Comparison of ENCODE assay signal across 1 cellular context in the genomic region with DNA sequence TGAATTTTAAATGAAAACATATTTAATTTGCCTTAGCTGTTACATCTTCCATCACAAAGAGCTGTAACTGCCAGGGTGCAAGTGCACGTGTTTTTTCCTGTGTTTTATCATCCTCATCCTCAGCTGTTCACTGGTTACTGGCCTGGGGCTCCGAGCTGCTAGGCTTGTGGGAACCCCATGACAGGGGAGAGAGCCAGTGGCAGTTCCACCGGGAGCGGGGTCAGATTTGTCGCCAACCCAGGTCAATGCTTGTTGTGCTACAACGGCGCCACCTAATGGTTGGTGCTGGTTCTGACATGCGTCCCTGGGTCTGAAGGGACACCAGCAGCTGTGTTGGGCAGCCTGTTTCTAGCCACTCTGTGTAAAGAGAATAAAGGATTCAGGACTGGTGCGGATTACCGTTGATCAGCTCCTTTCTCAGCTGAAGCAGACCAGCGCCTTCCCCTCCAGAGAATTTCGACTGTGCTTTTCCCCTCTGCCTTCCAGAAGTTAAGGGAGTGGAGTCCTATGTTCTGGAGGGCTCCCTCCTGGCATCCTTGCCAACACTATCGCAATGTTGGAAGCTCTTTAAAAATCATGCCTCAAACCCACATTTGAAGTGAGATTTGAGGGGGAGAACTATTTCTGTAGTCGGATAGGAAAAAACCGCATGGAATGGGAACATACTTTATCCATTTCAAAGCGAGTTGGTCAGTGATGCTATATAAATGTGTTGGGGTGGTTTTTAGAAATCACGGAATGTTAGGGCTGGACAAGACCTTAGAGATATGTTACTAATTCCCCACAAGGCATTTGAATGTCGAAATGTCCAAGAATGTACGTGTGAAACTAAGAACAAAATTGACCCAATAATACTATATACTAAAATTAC.
TF ChIP-seq lines count a peak whose summit lies in the region.

No MANE protein-coding gene starts in this region.

TF ChIP-seq in HepG2, 621 proteins besides CTCF, POLR2A, EP300 and RAD21 (continued from another document and continues in another):
- TF ChIP-seq, protein P1, sequence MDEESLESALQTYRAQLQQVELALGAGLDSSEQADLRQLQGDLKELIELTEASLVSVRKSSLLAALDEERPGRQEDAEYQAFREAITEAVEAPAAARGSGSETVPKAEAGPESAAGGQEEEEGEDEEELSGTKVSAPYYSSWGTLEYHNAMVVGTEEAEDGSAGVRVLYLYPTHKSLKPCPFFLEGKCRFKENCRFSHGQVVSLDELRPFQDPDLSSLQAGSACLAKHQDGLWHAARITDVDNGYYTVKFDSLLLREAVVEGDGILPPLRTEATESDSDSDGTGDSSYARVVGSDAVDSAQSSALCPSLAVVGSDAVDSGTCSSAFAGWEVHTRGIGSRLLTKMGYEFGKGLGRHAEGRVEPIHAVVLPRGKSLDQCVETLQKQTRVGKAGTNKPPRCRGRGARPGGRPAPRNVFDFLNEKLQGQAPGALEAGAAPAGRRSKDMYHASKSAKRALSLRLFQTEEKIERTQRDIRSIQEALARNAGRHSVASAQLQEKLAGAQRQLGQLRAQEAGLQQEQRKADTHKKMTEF (CRISPR knock-in tag; IDR thresholded peaks at IDR 0.05) = peak; percentile 70
- TF ChIP-seq PPARG (CRISPR knock-in tag; conservative IDR thresholded peaks at IDR 0.05) (0 out of 2 replicates have a peak, but pooled peaks have one; percentile 35), KAT8 (CRISPR knock-in tag; IDR thresholded peaks at IDR 0.05) (peak; percentile 51; the same call in 1 of the 2 replicates), ZNF354B (CRISPR knock-in tag; IDR thresholded peaks at IDR 0.05) (no peak), ZNF292 (CRISPR knock-in tag; IDR thresholded peaks at IDR 0.05; ENCODE audit: borderline replicate concordance, low read depth) (peak; percentile 57; the same call in 1 of the 2 replicates), ZNF781 (CRISPR knock-in tag; IDR thresholded peaks at IDR 0.05; ENCODE audit: borderline replicate concordance, not compliant biosample characterization) (peak; percentile 83), PATZ1 (CRISPR knock-in tag; IDR thresholded peaks at IDR 0.05) (peak; percentile 54; the same call in 1 of the 2 replicates), ZSCAN31 (CRISPR knock-in tag; IDR thresholded peaks at IDR 0.05; ENCODE audit: low read depth) (no peak), HNF1A (IDR thresholded peaks at IDR 0.05; ENCODE audit: low read depth) (no peak), HNF1A (CRISPR knock-in tag; IDR thresholded peaks at IDR 0.05; ENCODE audit: borderline replicate concordance) (no peak), ATAD3A (CRISPR knock-in tag; IDR thresholded peaks at IDR 0.05) (peak; percentile 63; the same call in 1 of the 2 replicates), YY1 (IDR thresholded peaks at IDR 0.05; ENCODE audit: insufficient read depth, insufficient replicate concordance, low read depth, low read length) (peak; percentile 44), TIGD3 (CRISPR knock-in tag; IDR thresholded peaks at IDR 0.05; ENCODE audit: borderline replicate concordance) (0 out of 2 replicates have a peak, but pooled peaks have one; percentile 44), FOSL1 (CRISPR knock-in tag; IDR thresholded peaks at IDR 0.05; ENCODE audit: borderline replicate concordance) (no peak), ZNF709 (CRISPR knock-in tag; IDR thresholded peaks at IDR 0.05) (no peak), ZBTB25 (CRISPR knock-in tag; IDR thresholded peaks at IDR 0.05) (0 out of 2 replicates have a peak, but pooled peaks have one; percentile 50), TARDBP (CRISPR knock-in tag; IDR thresholded peaks at IDR 0.05) (0 out of 2 replicates have a peak, but pooled peaks have one; percentile 44), HOXA3 (CRISPR knock-in tag; IDR thresholded peaks at IDR 0.05) (peak; percentile 52; the same call in 1 of the 2 replicates), SIN3B (IDR thresholded peaks at IDR 0.05; ENCODE audit: low read length) (peak; percentile 55; the same call in 1 of the 2 replicates), ZKSCAN8 (CRISPR knock-in tag; IDR thresholded peaks at IDR 0.05; ENCODE audit: borderline replicate concordance) (peak; percentile 54; the same call in 1 of the 2 replicates), FOXO1 (CRISPR knock-in tag; IDR thresholded peaks at IDR 0.05) (peak; percentile 80), HDAC2 (CRISPR knock-in tag; IDR thresholded peaks at IDR 0.05) (peak; percentile 43; the same call in 1 of the 2 replicates), GABPB1 (CRISPR knock-in tag; IDR thresholded peaks at IDR 0.05) (peak; percentile 31; the same call in 1 of the 2 replicates), SMARCC2 (IDR thresholded peaks at IDR 0.05) (no peak), ZNF816 (CRISPR knock-in tag; IDR thresholded peaks at IDR 0.05; ENCODE audit: borderline replicate concordance) (0 out of 2 replicates have a peak, but pooled peaks have one; percentile 40), NAIF1 (CRISPR knock-in tag; IDR thresholded peaks at IDR 0.05; ENCODE audit: borderline replicate concordance) (no peak), ZBTB20 (CRISPR knock-in tag; IDR thresholded peaks at IDR 0.05; ENCODE audit: borderline replicate concordance, low read depth) (peak; percentile 20; the same call in 1 of the 2 replicates), ZBTB43 (CRISPR knock-in tag; conservative IDR thresholded peaks at IDR 0.05) (no peak), ZNF383 (CRISPR knock-in tag; IDR thresholded peaks at IDR 0.05; ENCODE audit: borderline replicate concordance) (0 out of 2 replicates have a peak, but pooled peaks have one; percentile 30), ZNF263 (CRISPR knock-in tag; IDR thresholded peaks at IDR 0.05) (peak; percentile 18; the same call in 1 of the 2 replicates), HMGA1 (CRISPR knock-in tag; conservative IDR thresholded peaks at IDR 0.05) (no peak), KDM2A (CRISPR knock-in tag; IDR thresholded peaks at IDR 0.05; ENCODE audit: borderline replicate concordance, low read depth) (peak; percentile 85; the same call in 1 of the 2 replicates), CCDC6 (CRISPR knock-in tag; IDR thresholded peaks at IDR 0.05) (no peak), ZNF232 (CRISPR knock-in tag; IDR thresholded peaks at IDR 0.05; ENCODE audit: borderline replicate concordance) (no peak)
- TF ChIP-seq, protein P2, sequence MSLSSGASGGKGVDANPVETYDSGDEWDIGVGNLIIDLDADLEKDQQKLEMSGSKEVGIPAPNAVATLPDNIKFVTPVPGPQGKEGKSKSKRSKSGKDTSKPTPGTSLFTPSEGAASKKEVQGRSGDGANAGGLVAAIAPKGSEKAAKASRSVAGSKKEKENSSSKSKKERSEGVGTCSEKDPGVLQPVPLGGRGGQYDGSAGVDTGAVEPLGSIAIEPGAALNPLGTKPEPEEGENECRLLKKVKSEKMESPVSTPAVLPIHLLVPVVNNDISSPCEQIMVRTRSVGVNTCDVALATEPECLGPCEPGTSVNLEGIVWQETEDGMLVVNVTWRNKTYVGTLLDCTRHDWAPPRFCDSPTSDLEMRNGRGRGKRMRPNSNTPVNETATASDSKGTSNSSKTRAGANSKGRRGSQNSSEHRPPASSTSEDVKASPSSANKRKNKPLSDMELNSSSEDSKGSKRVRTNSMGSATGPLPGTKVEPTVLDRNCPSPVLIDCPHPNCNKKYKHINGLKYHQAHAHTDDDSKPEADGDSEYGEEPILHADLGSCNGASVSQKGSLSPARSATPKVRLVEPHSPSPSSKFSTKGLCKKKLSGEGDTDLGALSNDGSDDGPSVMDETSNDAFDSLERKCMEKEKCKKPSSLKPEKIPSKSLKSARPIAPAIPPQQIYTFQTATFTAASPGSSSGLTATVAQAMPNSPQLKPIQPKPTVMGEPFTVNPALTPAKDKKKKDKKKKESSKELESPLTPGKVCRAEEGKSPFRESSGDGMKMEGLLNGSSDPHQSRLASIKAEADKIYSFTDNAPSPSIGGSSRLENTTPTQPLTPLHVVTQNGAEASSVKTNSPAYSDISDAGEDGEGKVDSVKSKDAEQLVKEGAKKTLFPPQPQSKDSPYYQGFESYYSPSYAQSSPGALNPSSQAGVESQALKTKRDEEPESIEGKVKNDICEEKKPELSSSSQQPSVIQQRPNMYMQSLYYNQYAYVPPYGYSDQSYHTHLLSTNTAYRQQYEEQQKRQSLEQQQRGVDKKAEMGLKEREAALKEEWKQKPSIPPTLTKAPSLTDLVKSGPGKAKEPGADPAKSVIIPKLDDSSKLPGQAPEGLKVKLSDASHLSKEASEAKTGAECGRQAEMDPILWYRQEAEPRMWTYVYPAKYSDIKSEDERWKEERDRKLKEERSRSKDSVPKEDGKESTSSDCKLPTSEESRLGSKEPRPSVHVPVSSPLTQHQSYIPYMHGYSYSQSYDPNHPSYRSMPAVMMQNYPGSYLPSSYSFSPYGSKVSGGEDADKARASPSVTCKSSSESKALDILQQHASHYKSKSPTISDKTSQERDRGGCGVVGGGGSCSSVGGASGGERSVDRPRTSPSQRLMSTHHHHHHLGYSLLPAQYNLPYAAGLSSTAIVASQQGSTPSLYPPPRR (CRISPR knock-in tag; IDR thresholded peaks at IDR 0.05; ENCODE audit: borderline replicate concordance) = 0 out of 2 replicates have a peak, but pooled peaks have one; percentile 15
- TF ChIP-seq, protein P3, sequence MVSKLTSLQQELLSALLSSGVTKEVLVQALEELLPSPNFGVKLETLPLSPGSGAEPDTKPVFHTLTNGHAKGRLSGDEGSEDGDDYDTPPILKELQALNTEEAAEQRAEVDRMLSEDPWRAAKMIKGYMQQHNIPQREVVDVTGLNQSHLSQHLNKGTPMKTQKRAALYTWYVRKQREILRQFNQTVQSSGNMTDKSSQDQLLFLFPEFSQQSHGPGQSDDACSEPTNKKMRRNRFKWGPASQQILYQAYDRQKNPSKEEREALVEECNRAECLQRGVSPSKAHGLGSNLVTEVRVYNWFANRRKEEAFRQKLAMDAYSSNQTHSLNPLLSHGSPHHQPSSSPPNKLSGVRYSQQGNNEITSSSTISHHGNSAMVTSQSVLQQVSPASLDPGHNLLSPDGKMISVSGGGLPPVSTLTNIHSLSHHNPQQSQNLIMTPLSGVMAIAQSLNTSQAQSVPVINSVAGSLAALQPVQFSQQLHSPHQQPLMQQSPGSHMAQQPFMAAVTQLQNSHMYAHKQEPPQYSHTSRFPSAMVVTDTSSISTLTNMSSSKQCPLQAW (CRISPR knock-in tag; IDR thresholded peaks at IDR 0.05) = peak; percentile 38; the same call in 1 of the 2 replicates
